Comparison of ENCODE assay signal across 22 cellular contexts in genomic region chr3:183371672-183371968, GRCh38. TPM values are rescaled to one million over a fixed set of nuclear protein-coding genes. Genes with fewer than 3 reads are reported as not detected.
DNase-seq lines count a peak whose midpoint lies in the region; ATAC-seq and TF ChIP-seq lines count a peak whose summit lies in the region.
"Had no signal": no experiment of that assay in that cellular context is flagged by ENCODE, and none has a peak within 500 bp of the region (broad histone marks: within the 10 kb centered on the region; RNA-seq: fewer than 3 reads in every experiment).

No MANE protein-coding gene starts in this region.

- H3K27ac ChIP-seq in hepatocyte, result peak overlapping the region; percentile 89
- no peak overlapping the region for H3K27ac ChIP-seq in right lobe of liver
- H3K27ac ChIP-seq: 22Rv1, cardiac muscle cell, heart left ventricle, right atrium auricular region, thoracic aorta had no signal

- H3K9me3 Mint-ChIP-seq in activated CD4-positive, alpha-beta T cell treated with anti-CD3 and anti-CD28 coated beads for 36 hours (ENCODE audit: low read depth), result no peaks in the 10 kb centered on the region
- H3K9me3 Mint-ChIP-seq in HFFc6, result no peaks in the 10 kb centered on the region
- H3K9me3 Mint-ChIP-seq: activated B cell treated with CpG ODN at 0.5 μM for 24 hours; activated naive CD4-positive, alpha-beta T cell treated with anti-CD3 and anti-CD28 coated beads, Interleukin-2, amount 50 U/mL, for 24 hours; immature natural killer cell; T-helper 2 cell treated with Interferon-gamma antibody and Interleukin-4, amounts not matched to agents 5 μg/mL and 100 μg/mL, for 36 hours had no signal

- no peaks in the 10 kb centered on the region for H4K20me1 ChIP-seq in hepatocyte (ENCODE audit: insufficient read depth, poor library complexity, severe bottlenecking)

- no peak for TF ChIP-seq POLR2A in right lobe of liver (IDR thresholded peaks at IDR 0.05)

- TF ChIP-seq CTCF in astrocyte of the spinal cord (IDR thresholded peaks at IDR 0.05; ENCODE audit: low read depth, low read length) (no peak), hepatocyte (IDR thresholded peaks at IDR 0.05; ENCODE audit: poor library complexity) (no peak), right lobe of liver (IDR thresholded peaks at IDR 0.05) (no peak), HFFc6 (IDR thresholded peaks at IDR 0.05) (no peak)

- H3K4me1 ChIP-seq in hepatocyte (ENCODE audit: insufficient read depth) (no peaks in the 10 kb centered on the region), right lobe of liver (no peaks in the 10 kb centered on the region)
- H3K4me1 ChIP-seq: right atrium auricular region had no signal

- DNase-seq in activated CD4-positive, alpha-beta T cell treated with anti-CD3 and anti-CD28 coated beads for 36 hours, result peak; percentile 41
- no peak for DNase-seq in activated CD4-positive, alpha-beta T cell treated with anti-CD3 and anti-CD28 coated beads for 4 hours
- peak; percentile 46 for DNase-seq in HCEC 1CT
- DNase-seq in astrocyte of the spinal cord (ENCODE audit: low read depth, low spot score), result peak; percentile 35
- DNase-seq in hepatocyte (ENCODE audit: low spot score), result no peak
- DNase-seq in right lobe of liver, result no peak
- DNase-seq in HFFc6, result no peak
- DNase-seq: activated B cell treated with CpG ODN at 0.5 μM for 24 hours, GDM1, heart left ventricle, immature natural killer cell, KG1, NCI-H2107, NCI-H526 treated with DMSO at 0.1 percent for 48 hours, nucleus accumbens had no signal

- CTCF ChIA-PET in activated CD4-positive, alpha-beta T cell treated with anti-CD3 and anti-CD28 coated beads for 36 hours (lab: Charles Lee), result interaction anchor here (0.7 to 3.7 kb wide), 3 partner anchors 11 to 107 kb away, joined by 3 to 14 read pairs (median 6); no protein-coding TSS in a partner anchor

- intact Hi-C loops in activated CD4-positive, alpha-beta T cell treated with anti-CD3 and anti-CD28 coated beads for 36 hours (cut with DNase I, micrococcal nuclease), result no loop called here
- intact Hi-C loops in right lobe of liver (cut with DNase I), result no loop called here

- H3K79me2 ChIP-seq in hepatocyte, result no peaks in the 10 kb centered on the region

- H3K36me3 Mint-ChIP-seq in activated CD4-positive, alpha-beta T cell treated with anti-CD3 and anti-CD28 coated beads for 36 hours (ENCODE audit: low read depth), result no peaks in the 10 kb centered on the region
- H3K36me3 Mint-ChIP-seq in HFFc6 (ENCODE audit: low read depth), result no peaks in the 10 kb centered on the region
- H3K36me3 Mint-ChIP-seq: activated naive CD4-positive, alpha-beta T cell treated with anti-CD3 and anti-CD28 coated beads, Interleukin-2, amount 50 U/mL, for 24 hours had no signal

- no peak overlapping the region for H2AFZ ChIP-seq in hepatocyte

- in situ Hi-C loops in astrocyte of the spinal cord (cut with HindIII; ENCODE audit: low sequenced_read_pairs), result no loop called here

- no peaks in the 10 kb centered on the region for H3K27me3 Mint-ChIP-seq in activated CD4-positive, alpha-beta T cell treated with anti-CD3 and anti-CD28 coated beads for 36 hours
- H3K27me3 Mint-ChIP-seq in HFFc6 (ENCODE audit: insufficient read depth), result peaks cover 18% of the 10 kb centered on the region
- H3K27me3 Mint-ChIP-seq: activated naive CD4-positive, alpha-beta T cell treated with anti-CD3 and anti-CD28 coated beads, Interleukin-2, amount 50 U/mL, for 24 hours had no signal

- peaks cover 33% of the 10 kb centered on the region for H3K4me1 Mint-ChIP-seq in activated CD4-positive, alpha-beta T cell treated with anti-CD3 and anti-CD28 coated beads for 36 hours
- H3K4me1 Mint-ChIP-seq in HFFc6 (ENCODE audit: low read depth), result peaks cover 16% of the 10 kb centered on the region
- H3K4me1 Mint-ChIP-seq: immature natural killer cell had no signal

- H3K9me3 ChIP-seq in hepatocyte (ENCODE audit: low read depth), result no peaks in the 10 kb centered on the region
- H3K9me3 ChIP-seq in right lobe of liver, result no peaks in the 10 kb centered on the region
- H3K9me3 ChIP-seq: heart left ventricle, right atrium auricular region, thoracic aorta had no signal

- POLR2A ChIA-PET in activated CD4-positive, alpha-beta T cell treated with anti-CD3 and anti-CD28 coated beads for 36 hours (lab: Charles Lee), result interaction anchor here (0.7 kb wide), 2 partner anchors 13 to 107 kb away, joined by 3 to 4 read pairs; no protein-coding TSS in a partner anchor

- H3K36me3 ChIP-seq in hepatocyte (replicated peaks; ENCODE audit: insufficient read depth, low read depth) (no peaks in the 10 kb centered on the region), right lobe of liver (no peaks in the 10 kb centered on the region)
- H3K36me3 ChIP-seq: cardiac muscle cell, heart left ventricle, right atrium auricular region, thoracic aorta had no signal

- no peak overlapping the region for H3K4me3 Mint-ChIP-seq in activated CD4-positive, alpha-beta T cell treated with anti-CD3 and anti-CD28 coated beads for 36 hours
- no peak overlapping the region for H3K4me3 Mint-ChIP-seq in HFFc6
- H3K4me3 Mint-ChIP-seq: activated B cell treated with CpG ODN at 0.5 μM for 24 hours; activated naive CD4-positive, alpha-beta T cell treated with anti-CD3 and anti-CD28 coated beads, Interleukin-2, amount 50 U/mL, for 24 hours; immature natural killer cell; T-helper 2 cell treated with Interferon-gamma antibody and Interleukin-4, amounts not matched to agents 5 μg/mL and 100 μg/mL, for 36 hours had no signal

- ATAC-seq in activated CD4-positive, alpha-beta T cell treated with anti-CD3 and anti-CD28 coated beads for 36 hours, result peak; percentile 11
- ATAC-seq in right lobe of liver (no peak), HG02759 (IDR thresholded peaks at IDR 0.05; ENCODE audit: unreplicated experiment) (no peak)

- no peak overlapping the region for H3K27ac Mint-ChIP-seq in activated CD4-positive, alpha-beta T cell treated with anti-CD3 and anti-CD28 coated beads for 36 hours
- no peak overlapping the region for H3K27ac Mint-ChIP-seq in HFFc6
- H3K27ac Mint-ChIP-seq: activated B cell treated with CpG ODN at 0.5 μM for 24 hours; immature natural killer cell; T-helper 2 cell treated with Interferon-gamma antibody and Interleukin-4, amounts not matched to agents 5 μg/mL and 100 μg/mL, for 36 hours had no signal

- H3K27me3 ChIP-seq in hepatocyte (no peaks in the 10 kb centered on the region), right lobe of liver (no peaks in the 10 kb centered on the region)
- H3K27me3 ChIP-seq: cardiac muscle cell, heart left ventricle, right atrium auricular region had no signal

- no peaks in the 10 kb centered on the region for H3K9me2 ChIP-seq in hepatocyte (replicated peaks; ENCODE audit: insufficient read depth)

- H3K4me2 ChIP-seq in hepatocyte, result no peak overlapping the region

- H3K4me3 ChIP-seq in astrocyte of the spinal cord (ENCODE audit: low read depth, low read length) (no peak overlapping the region), hepatocyte (no peak overlapping the region), right lobe of liver (no peak overlapping the region)
- H3K4me3 ChIP-seq: cardiac muscle cell, heart left ventricle, right atrium auricular region, thoracic aorta had no signal

- WGBS in hepatocyte (ENCODE audit: low lambda C conversion rate, missing lambda C conversion rate), result 82% methylated on average over 5 of the region's 5 CpGs
- 66% methylated on average over 5 of the region's 5 CpGs for WGBS in right lobe of liver (ENCODE audit: insufficient coverage, low coverage, low lambda C conversion rate, missing lambda C conversion rate)

RNA-seq across cellular contexts. Expression of gene MCF2L2, which starts 56.8 kb away (rescaled TPM):
- 1 to 10 TPM; 1.9 to 2.3 TPM for total RNA-seq in activated CD4-positive, alpha-beta T cell treated with anti-CD3 and anti-CD28 coated beads for 36 hours
- total RNA-seq in hepatocyte (0.40 and 0.63 TPM in 2 replicates), right lobe of liver (under 1 TPM in 5 of 6 experiments, not detected in 1; 0.07 to 0.19 (median 0.17) TPM)
- 0.10 and 0.17 TPM in 2 replicates for polyA plus RNA-seq in hepatocyte
- total RNA-seq in HFFc6 (2021; fragmentation: NEBNext Ultra II Directional; extraction: Animal tissue kit (Norgen Biotek cat#: 25700)), result under 1 TPM in 1 of 6 experiments, not detected in 5; 0.14 TPM

Comparison
In these comparisons a context has a peak if more than half of its experiments do, and no peak if none do; other contexts are left out.
1. DNase-seq: peak in activated CD4-positive, alpha-beta T cell treated with anti-CD3 and anti-CD28 coated beads for 36 hours (single experiment), HCEC 1CT (single experiment) and astrocyte of the spinal cord (single experiment); none in activated CD4-positive, alpha-beta T cell treated with anti-CD3 and anti-CD28 coated beads for 4 hours (0 of 2), hepatocyte (single experiment), right lobe of liver (0 of 3) and HFFc6 (single experiment).